In the genomic region with DNA sequence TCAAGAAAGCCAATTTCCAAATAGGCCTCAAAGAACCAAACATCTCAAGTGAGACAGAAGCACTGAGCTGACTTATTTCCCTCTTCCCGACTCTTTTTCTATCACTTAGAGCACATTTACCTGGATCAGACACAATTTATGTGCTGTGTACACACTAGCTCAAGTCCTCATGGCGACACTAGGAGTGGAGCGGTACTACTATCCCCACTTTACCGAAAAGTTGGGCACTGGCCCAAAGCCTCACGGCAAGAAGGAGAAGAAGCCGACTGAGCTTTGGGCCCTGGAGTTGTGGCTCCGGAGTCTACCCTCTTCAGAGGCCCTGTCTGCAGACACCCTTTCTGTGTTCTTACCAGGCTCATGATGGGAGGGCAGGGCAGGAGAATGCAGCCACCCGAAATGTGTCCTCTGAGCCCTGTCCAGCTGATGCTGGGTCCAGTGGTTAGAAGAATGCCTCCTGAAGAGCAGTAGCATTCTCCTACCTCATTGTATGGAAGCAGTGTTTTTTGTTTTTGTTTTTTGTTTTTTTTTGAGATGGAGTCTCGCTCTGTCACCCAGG, we compare ENCODE assay signal across 19 cellular contexts.
DNase-seq lines count a peak whose midpoint lies in the region; ATAC-seq and TF ChIP-seq lines count a peak whose summit lies in the region.
"Had no signal": no experiment of that assay in that cellular context is flagged by ENCODE, and none has a peak within 500 bp of the region (broad histone marks: within the 10 kb centered on the region; RNA-seq: fewer than 3 reads in every experiment).

No MANE protein-coding gene starts in this region.

- ATAC-seq in left lung, result peak; percentile 81
- no peak for ATAC-seq in lung (ENCODE audit: insufficient read depth, low FRiP score)
- ATAC-seq in upper lobe of right lung, result peak; percentile 70
- ATAC-seq: A549; CD8-positive, alpha-beta T cell had no signal

- no peaks in the 10 kb centered on the region for H3K9me3 ChIP-seq in left lung
- H3K9me3 ChIP-seq in lung (ENCODE audit: control insufficient read depth in 2 of 2, insufficient read depth in 1 of 2, low read length in 1 of 2), result no peaks in the 10 kb centered on the region
- no peaks in the 10 kb centered on the region for H3K9me3 ChIP-seq in upper lobe of right lung
- H3K9me3 ChIP-seq: A549, Caco-2 had no signal

- WGBS in lung, 2 donors, result 81 to 89% methylated on average over 9 of the region's 9 CpGs

- TF ChIP-seq CTCF in left lung (IDR thresholded peaks at IDR 0.05), result no peak
- no peak for TF ChIP-seq CTCF in lung (IDR thresholded peaks at IDR 0.05; ENCODE audit: control extremely low read depth, extremely low read depth)
- TF ChIP-seq CTCF in upper lobe of right lung (IDR thresholded peaks at IDR 0.05), result no peak

- H3K27me3 ChIP-seq in left lung (no peaks in the 10 kb centered on the region), lung (ENCODE audit: control insufficient read depth, insufficient read depth) (no peaks in the 10 kb centered on the region), upper lobe of right lung (peaks cover 6% of the 10 kb centered on the region)
- H3K27me3 ChIP-seq: BLaER1 treated with 17β-estradiol and CSF1 and Interleukin-3, amounts not matched to agents 10 nM and 100 nM had no signal

- intact Hi-C loops in left lung (cut with DNase I), result no loop called here
- intact Hi-C loops in upper lobe of right lung (cut with DNase I), result no loop called here

- DNase-seq in NCI-H2029 (lab: John Stamatoyannopoulos, UW) (peak; percentile 27), NCI-H2029 treated with DMSO at 0.1 percent for 48 hours (lab: John Stamatoyannopoulos, UW) (no peak), left lung (no peak), lung (ENCODE audit: low spot score) (peak; percentile 42), upper lobe of right lung (no peak), dedifferentiated amniotic fluid mesenchymal stem cell (ENCODE audit: extremely low spot score) (no peak)
- DNase-seq in activated CD8-positive, alpha-beta memory T cell treated with anti-CD3 and anti-CD28 coated beads for 24 hours, result no peak
- DNase-seq in stimulated activated CD4-positive, alpha-beta T cell treated with anti-CD3 and anti-CD28 coated beads, Interleukin-4, amount 100 ng/mL, for 24 hours, result no peak
- DNase-seq: AML-193; Caco-2; Calu3; CD4-positive, alpha-beta T cell; CD8-positive, alpha-beta T cell; DMS79 treated with DMSO at 0.1 percent for 48 hours; GF-D8 had no signal

- H3K4me1 ChIP-seq in left lung (no peaks in the 10 kb centered on the region), lung (ENCODE audit: control insufficient read depth in 2 of 2, insufficient read depth in 2 of 2, low read length in 2 of 2) (no peaks in the 10 kb centered on the region), upper lobe of right lung (no peaks in the 10 kb centered on the region)
- H3K4me1 ChIP-seq: A549, Caco-2 had no signal

- no peak overlapping the region for H3K27ac ChIP-seq in left lung
- H3K27ac ChIP-seq in lung (ENCODE audit: low read depth in 1 of 2, low read length in 1 of 2), result no peak overlapping the region
- no peak overlapping the region for H3K27ac ChIP-seq in upper lobe of right lung
- H3K27ac ChIP-seq: 22Rv1; A549; BLaER1 treated with 17β-estradiol and CSF1 and Interleukin-3, amounts not matched to agents 10 nM and 100 nM; C4-2B had no signal

- no peaks in the 10 kb centered on the region for H3K36me3 ChIP-seq in left lung
- no peaks in the 10 kb centered on the region for H3K36me3 ChIP-seq in lung (ENCODE audit: control insufficient read depth in 2 of 2, insufficient read depth in 2 of 2, low read length in 2 of 2)
- H3K36me3 ChIP-seq in upper lobe of right lung, result no peaks in the 10 kb centered on the region
- H3K36me3 ChIP-seq: BLaER1 treated with 17β-estradiol and CSF1 and Interleukin-3, amounts not matched to agents 10 nM and 100 nM had no signal

- H3K4me3 ChIP-seq in left lung (no peak overlapping the region), lung (no peak overlapping the region), upper lobe of right lung (no peak overlapping the region)
- H3K4me3 ChIP-seq: A549; BLaER1 treated with 17β-estradiol and CSF1 and Interleukin-3, amounts not matched to agents 10 nM and 100 nM had no signal

Comparison
In these comparisons a context has a peak if more than half of its experiments do, and no peak if none do; other contexts are left out.
1. DNase-seq: peak in NCI-H2029 (single experiment) and lung (single experiment); none in NCI-H2029 treated with DMSO at 0.1 percent for 48 hours (single experiment), left lung (0 of 2), upper lobe of right lung (single experiment), activated CD8-positive, alpha-beta memory T cell treated with anti-CD3 and anti-CD28 coated beads for 24 hours (single experiment), stimulated activated CD4-positive, alpha-beta T cell treated with anti-CD3 and anti-CD28 coated beads, Interleukin-4, amount 100 ng/mL, for 24 hours (single experiment) and dedifferentiated amniotic fluid mesenchymal stem cell (single experiment).